22 cellular contexts compared by ENCODE assay signal in genomic region chr5:54205918-54206317, GRCh38.
DNase-seq lines count a peak whose midpoint lies in the region; ATAC-seq, FAIRE-seq and TF ChIP-seq lines count a peak whose summit lies in the region.
"Had no signal": no experiment of that assay in that cellular context is flagged by ENCODE, and none has a peak within 500 bp of the region (broad histone marks: within the 10 kb centered on the region; RNA-seq: fewer than 3 reads in every experiment).

No MANE protein-coding gene starts in this region.

- peak overlapping the region; percentile 8 for H3K27ac Mint-ChIP-seq in astrocyte (ENCODE audit: unreplicated experiment)
- no peak overlapping the region for H3K27ac Mint-ChIP-seq in activated naive CD4-positive, alpha-beta T cell treated with anti-CD3 and anti-CD28 coated beads for 36 hours
- H3K27ac Mint-ChIP-seq: CD14-positive monocyte; CD4-positive, alpha-beta T cell; GM23338; H9; HFFc6 had no signal

- peak; percentile 77 for DNase-seq in NCI-H82 (lab: John Stamatoyannopoulos, UW)
- DNase-seq in astrocyte (ENCODE audit: low read depth), result no peak
- DNase-seq in HepG2 (ENCODE audit: low spot score), result no peak
- DNase-seq in AG08395 (ENCODE audit: low spot score), result no peak
- DNase-seq in AML-193 (lab: John Stamatoyannopoulos, UW), result no peak
- no peak for DNase-seq in 8988T
- DNase-seq in activated naive CD4-positive, alpha-beta T cell treated with anti-CD3 and anti-CD28 coated beads for 36 hours, result no peak
- DNase-seq: BE2C; CD4-positive, alpha-beta T cell; CD8-positive, alpha-beta memory T cell; DMS 273 treated with DMSO at 0.1 percent for 48 hours; DMS79; EL; GDM1; H9; HFFc6 had no signal

- in situ Hi-C loops in HepG2 (cut with HindIII; ENCODE audit: extremely low pct_ligation_motif_present, low pct_unique_long_range_greater_than_20kb), result no loop called here

- BruUV-seq in HepG2 (replicated peaks; lab: Mats Ljungman, UMichigan), result no TSS peak

- CTCF ChIA-PET in HepG2 (lab: Yijun Ruan, JAX; ENCODE audit: low intra/inter-chr PET ratio, low total read pairs), result no interaction called here
- CTCF ChIA-PET in activated naive CD4-positive, alpha-beta T cell treated with anti-CD3 and anti-CD28 coated beads for 36 hours (lab: Charles Lee), result no interaction called here

- H3K4me2 ChIP-seq in astrocyte (ENCODE audit: low read length) (no peak overlapping the region), HepG2 (ENCODE audit: low read depth, low read length) (no peak overlapping the region)
- H3K4me2 ChIP-seq: BLaER1 treated with 17β-estradiol and CSF1 and Interleukin-3, amounts not matched to agents 10 nM and 100 nM; GM23338 had no signal

- H3K4me3 ChIP-seq in astrocyte (ENCODE audit: insufficient read depth, low read depth, low read length) (no peak overlapping the region), HepG2 (replicated peaks in 1 of 3; ENCODE audit: insufficient read depth in 1 of 3, low read depth in 2 of 3, low read length in 3 of 3) (no peak overlapping the region)
- H3K4me3 ChIP-seq: BLaER1 treated with 17β-estradiol and CSF1 and Interleukin-3, amounts not matched to agents 10 nM and 100 nM; GM23338 had no signal

- intact Hi-C loops in HepG2 (cut with micrococcal nuclease; ENCODE audit: unreplicated experiment), result no loop called here
- intact Hi-C loops in activated naive CD4-positive, alpha-beta T cell treated with anti-CD3 and anti-CD28 coated beads for 36 hours (cut with micrococcal nuclease), result no loop called here

- H3K9me3 Mint-ChIP-seq in astrocyte (ENCODE audit: unreplicated experiment), result peaks cover 10% of the 10 kb centered on the region
- H3K9me3 Mint-ChIP-seq in activated naive CD4-positive, alpha-beta T cell treated with anti-CD3 and anti-CD28 coated beads for 36 hours, result peaks cover 10% of the 10 kb centered on the region
- H3K9me3 Mint-ChIP-seq: HFFc6 had no signal

- no peak overlapping the region for H3K4me3 Mint-ChIP-seq in astrocyte (ENCODE audit: unreplicated experiment)
- H3K4me3 Mint-ChIP-seq in activated naive CD4-positive, alpha-beta T cell treated with anti-CD3 and anti-CD28 coated beads for 36 hours, result no peak overlapping the region
- H3K4me3 Mint-ChIP-seq: CD14-positive monocyte; CD4-positive, alpha-beta T cell; CD8-positive, alpha-beta memory T cell; GM23338; H9; HFFc6 had no signal

- H2AFZ ChIP-seq in astrocyte (ENCODE audit: low read depth, low read length) (no peak overlapping the region), HepG2 (ENCODE audit: low read length) (no peak overlapping the region)
- H2AFZ ChIP-seq: GM23338 had no signal

- FAIRE-seq in astrocyte (lab: Jason Lieb, UNC), result no peak
- no peak for FAIRE-seq in HepG2 (lab: Jason Lieb, UNC)
- FAIRE-seq: D721Med, GM12891 had no signal

- TF ChIP-seq CTCF in astrocyte (IDR thresholded peaks at IDR 0.05; ENCODE audit: insufficient read depth, low read depth, low read length) (no peak), HepG2 (CRISPR knock-in tag; IDR thresholded peaks at IDR 0.05) (no peak)

- WGBS in HepG2 (ENCODE audit: low lambda C conversion rate), result 53% methylated on average over 1 of the region's 1 CpG

- H3K36me3 ChIP-seq in astrocyte (ENCODE audit: insufficient read depth, low read length) (no peaks in the 10 kb centered on the region), HepG2 (replicated peaks in 1 of 2; ENCODE audit: control insufficient read depth in 1 of 2, insufficient read depth in 2 of 2, low read length in 2 of 2) (no peaks in the 10 kb centered on the region)
- H3K36me3 ChIP-seq: BE2C had no signal

- H4K20me1 ChIP-seq in astrocyte (ENCODE audit: insufficient read depth, low read length), result no peaks in the 10 kb centered on the region
- H4K20me1 ChIP-seq in HepG2 (ENCODE audit: insufficient read depth, low read length), result no peaks in the 10 kb centered on the region

- no peaks in the 10 kb centered on the region for H3K4me1 ChIP-seq in astrocyte (ENCODE audit: insufficient read depth, low read length)
- H3K4me1 ChIP-seq in HepG2 (ENCODE audit: insufficient read depth, low read length), result no peaks in the 10 kb centered on the region
- H3K4me1 ChIP-seq: BE2C; BLaER1 treated with 17β-estradiol and CSF1 and Interleukin-3, amounts not matched to agents 10 nM and 100 nM had no signal

- H3K27me3 ChIP-seq in astrocyte (ENCODE audit: insufficient read depth, low read length) (no peaks in the 10 kb centered on the region), HepG2 (ENCODE audit: control insufficient read depth in 1 of 2, insufficient read depth in 2 of 2, low read length in 2 of 2) (no peaks in the 10 kb centered on the region)
- H3K27me3 ChIP-seq: BE2C; BLaER1 treated with 17β-estradiol and CSF1 and Interleukin-3, amounts not matched to agents 10 nM and 100 nM had no signal

- TF ChIP-seq EP300 in HepG2 (IDR thresholded peaks at IDR 0.05; ENCODE audit: low read depth in 2 of 2, low read length in 2 of 2) (no peak), HepG2 (CRISPR knock-in tag; IDR thresholded peaks at IDR 0.05; ENCODE audit: borderline replicate concordance) (no peak)

- POLR2A ChIA-PET in HepG2 (lab: Yijun Ruan, JAX), result no interaction called here

- TF ChIP-seq RAD21 in HepG2 (CRISPR knock-in tag; IDR thresholded peaks at IDR 0.05), result no peak

- no peak for TF ChIP-seq POLR2A in HepG2 (IDR thresholded peaks at IDR 0.05; ENCODE audit: insufficient read depth in 1 of 2, low read depth in 2 of 2, low read length in 2 of 2)

- ATAC-seq in HepG2, result no peak
- ATAC-seq: GM23338, HCT116 had no signal

- H3K27ac ChIP-seq in astrocyte (ENCODE audit: low read depth, low read length), result no peak overlapping the region
- H3K27ac ChIP-seq in HepG2 (ENCODE audit: extremely low read length, insufficient read depth, low read length), result no peak overlapping the region
- H3K27ac ChIP-seq: BLaER1 treated with 17β-estradiol and CSF1 and Interleukin-3, amounts not matched to agents 10 nM and 100 nM had no signal

- H3K9ac ChIP-seq in astrocyte (ENCODE audit: low read length) (no peak overlapping the region), HepG2 (ENCODE audit: insufficient read depth, low read depth, low read length) (no peak overlapping the region)
- H3K9ac ChIP-seq: BLaER1 treated with 17β-estradiol and CSF1 and Interleukin-3, amounts not matched to agents 10 nM and 100 nM had no signal

- H3K27me3 Mint-ChIP-seq in astrocyte (ENCODE audit: low read depth, unreplicated experiment), result no peaks in the 10 kb centered on the region
- no peaks in the 10 kb centered on the region for H3K27me3 Mint-ChIP-seq in activated naive CD4-positive, alpha-beta T cell treated with anti-CD3 and anti-CD28 coated beads for 36 hours (ENCODE audit: low read depth)
- H3K27me3 Mint-ChIP-seq: CD4-positive, alpha-beta T cell; CD8-positive, alpha-beta memory T cell had no signal

- H3K9me3 ChIP-seq in astrocyte (ENCODE audit: insufficient read depth, low read depth, low read length), result peaks cover 4% of the 10 kb centered on the region
- no peaks in the 10 kb centered on the region for H3K9me3 ChIP-seq in HepG2 (ENCODE audit: low read length)
- H3K9me3 ChIP-seq: BE2C had no signal

- H3K36me3 Mint-ChIP-seq in astrocyte (ENCODE audit: low read depth, unreplicated experiment), result no peaks in the 10 kb centered on the region
- H3K36me3 Mint-ChIP-seq in activated naive CD4-positive, alpha-beta T cell treated with anti-CD3 and anti-CD28 coated beads for 36 hours (ENCODE audit: low read depth), result peaks cover 13% of the 10 kb centered on the region
- H3K36me3 Mint-ChIP-seq: CD14-positive monocyte had no signal

- H3K79me2 ChIP-seq in astrocyte (ENCODE audit: insufficient read depth, low read length) (no peaks in the 10 kb centered on the region), HepG2 (ENCODE audit: insufficient read depth, low read length) (no peaks in the 10 kb centered on the region)

- H3K4me1 Mint-ChIP-seq in astrocyte (ENCODE audit: low read depth, unreplicated experiment), result peaks cover 17% of the 10 kb centered on the region
- H3K4me1 Mint-ChIP-seq in activated naive CD4-positive, alpha-beta T cell treated with anti-CD3 and anti-CD28 coated beads for 36 hours (ENCODE audit: low read depth), result peaks cover under 1% of the 10 kb centered on the region

TF ChIP-seq in HepG2, 621 proteins besides CTCF, POLR2A, EP300 and RAD21:
- TF ChIP-seq KAT2B (IDR thresholded peaks at IDR 0.05; ENCODE audit: borderline replicate concordance, low read depth, low read length), result peak; percentile 53; the same call in 1 of the 2 replicates
- TF ChIP-seq KLF13 (CRISPR knock-in tag; IDR thresholded peaks at IDR 0.05), result no peak
